In genomic region chr1:207644479-207644851, GRCh38 we compare ENCODE assay signal across 2 cellular contexts.
TF ChIP-seq lines count a peak whose summit lies in the region.

No MANE protein-coding gene starts in this region.

TF ChIP-seq in SK-N-SH, 30 proteins besides CTCF, POLR2A, EP300 and RAD21 (continued from another document):
- no peak for TF ChIP-seq USF2 (IDR thresholded peaks at IDR 0.05; ENCODE audit: borderline replicate concordance, low read depth, low read length)

TF ChIP-seq in SK-N-SH treated with all-trans-retinoic acid at 6 μM for 48 hours, 23 proteins besides CTCF, POLR2A, EP300 and RAD21 (continued from another document):
- TF ChIP-seq ZFP30 (CRISPR knock-in tag; IDR thresholded peaks at IDR 0.05): no peak
- no peak for TF ChIP-seq ZNF8 (CRISPR knock-in tag; IDR thresholded peaks at IDR 0.05)
- no peak for TF ChIP-seq PATZ1 (CRISPR knock-in tag; IDR thresholded peaks at IDR 0.05; ENCODE audit: borderline replicate concordance)
- TF ChIP-seq OSR1 (CRISPR knock-in tag; IDR thresholded peaks at IDR 0.05): no peak
- TF ChIP-seq BACH2 (CRISPR knock-in tag; IDR thresholded peaks at IDR 0.05; ENCODE audit: borderline replicate concordance): no peak
- TF ChIP-seq ISL1 (CRISPR knock-in tag; IDR thresholded peaks at IDR 0.05): no peak
- no peak for TF ChIP-seq ZC3H10 (CRISPR knock-in tag; IDR thresholded peaks at IDR 0.05)
TF ChIP-seq in SK-N-SH treated with all-trans-retinoic acid at 6 μM for 48 hours: peak in this region for 0.
